In genomic region chr18:7090771-7091170, GRCh38 we compare ENCODE assay signal across 31 cellular contexts.
DNase-seq lines count a peak whose midpoint lies in the region; TF ChIP-seq lines count a peak whose summit lies in the region.
"Had no signal": no experiment of that assay in that cellular context is flagged by ENCODE, and none has a peak within 500 bp of the region (broad histone marks: within the 10 kb centered on the region; RNA-seq: fewer than 3 reads in every experiment).

No MANE protein-coding gene starts in this region.

- H3K36me3 ChIP-seq in adipocyte (ENCODE audit: control insufficient read depth, insufficient read depth, low read length, severe bottlenecking), result no peaks in the 10 kb centered on the region
- H3K36me3 ChIP-seq: lower lobe of right lung, upper lobe of left lung had no signal

- no peak overlapping the region for H3K9ac ChIP-seq in adipocyte (ENCODE audit: low read length)
- H3K9ac ChIP-seq: KMS-11 had no signal

- H3K27me3 Mint-ChIP-seq in nephron (ENCODE audit: low read depth) (peaks cover 5% of the 10 kb centered on the region), nephron progenitor cell (ENCODE audit: low read depth, poor library complexity) (no peaks in the 10 kb centered on the region)
- H3K27me3 Mint-ChIP-seq: activated naive CD8-positive, alpha-beta T cell treated with anti-CD3 and anti-CD28 coated beads, Interleukin-2, amount 10 ng/mL, durations not matched to agents 7 days and 5 days had no signal

- no peaks in the 10 kb centered on the region for H3K4me1 ChIP-seq in adipocyte (ENCODE audit: control insufficient read depth, insufficient read depth, low read length)
- H3K4me1 ChIP-seq: A549, body of pancreas, lower lobe of right lung, upper lobe of left lung had no signal

- H3K4me3 Mint-ChIP-seq in nephron (no peak overlapping the region), nephron progenitor cell (no peak overlapping the region)
- H3K4me3 Mint-ChIP-seq: activated naive CD8-positive, alpha-beta T cell treated with anti-CD3 and anti-CD28 coated beads, Interleukin-2, amount 10 ng/mL, durations not matched to agents 7 days and 5 days; activated T-cell treated with anti-CD3 and anti-CD28 coated beads, Interleukin-2, amount 50 U/mL, for 4 hours; CD4-positive, alpha-beta T cell; HFFc6; naive thymus-derived CD8-positive, alpha-beta T cell; stimulated activated effector memory CD8-positive, alpha-beta T cell treated with anti-CD3 and anti-CD28 coated beads, Interleukin-12 subunit alpha, Interleukin-12 subunit beta, amount 100 ng/mL, for 72 hours; T-helper 1 cell treated with Interleukin-12 subunit alpha and Interleukin-12 subunit beta and Interleukin-4 antibody, amounts not matched to agents 30 μg/mL and 1 μg/mL, for 36 hours had no signal

- no peaks in the 10 kb centered on the region for H3K9me3 ChIP-seq in adipocyte (ENCODE audit: control insufficient read depth, low read length)
- H3K9me3 ChIP-seq: A549, body of pancreas, lower lobe of right lung, upper lobe of left lung had no signal

- H3K4me1 Mint-ChIP-seq in nephron, result peaks cover 38% of the 10 kb centered on the region
- peaks cover 46% of the 10 kb centered on the region for H3K4me1 Mint-ChIP-seq in nephron progenitor cell
- H3K4me1 Mint-ChIP-seq: activated naive CD8-positive, alpha-beta T cell treated with anti-CD3 and anti-CD28 coated beads, Interleukin-2, amount 10 ng/mL, durations not matched to agents 7 days and 5 days; naive thymus-derived CD8-positive, alpha-beta T cell; stimulated activated effector memory CD8-positive, alpha-beta T cell treated with anti-CD3 and anti-CD28 coated beads, Interleukin-12 subunit alpha, Interleukin-12 subunit beta, amount 100 ng/mL, for 72 hours had no signal

- H3K27ac Mint-ChIP-seq in nephron (peak overlapping the region; percentile 72 to 93 (median 73)), nephron progenitor cell (no peak overlapping the region)
- H3K27ac Mint-ChIP-seq: activated naive CD8-positive, alpha-beta T cell treated with anti-CD3 and anti-CD28 coated beads, Interleukin-2, amount 10 ng/mL, durations not matched to agents 7 days and 5 days; CD4-positive, alpha-beta T cell; HFFc6; naive thymus-derived CD8-positive, alpha-beta T cell; stimulated activated effector memory CD8-positive, alpha-beta T cell treated with anti-CD3 and anti-CD28 coated beads, Interleukin-12 subunit alpha, Interleukin-12 subunit beta, amount 100 ng/mL, for 72 hours; T-helper 1 cell treated with Interleukin-12 subunit alpha and Interleukin-12 subunit beta and Interleukin-4 antibody, amounts not matched to agents 30 μg/mL and 1 μg/mL, for 36 hours had no signal

- DNase-seq in AG10803 (ENCODE audit: low read depth), result peak; percentile 3
- DNase-seq in adipocyte (ENCODE audit: low read depth), result peak; percentile 36
- peak; percentile 50 for DNase-seq in epidermal melanocyte (ENCODE audit: insufficient read length, low spot score)
- no peak for DNase-seq in stimulated activated CD8-positive, alpha-beta memory T cell treated with anti-CD3 and anti-CD28 coated beads, Interleukin-4, amount 100 ng/mL, for 48 hours
- no peak for DNase-seq in nephron progenitor cell
- no peak for DNase-seq in HK-2 (ENCODE audit: unreplicated experiment)
- no peak for DNase-seq in SKM-1 (lab: John Stamatoyannopoulos, UW; ENCODE audit: unreplicated experiment)
- DNase-seq: activated gamma-delta T cell; activated naive CD8-positive, alpha-beta T cell treated with anti-CD3 and anti-CD28 coated beads, Interleukin-2, amount 10 ng/mL, durations not matched to agents 7 days and 5 days; activated T-cell treated with anti-CD3 and anti-CD28 coated beads, Interleukin-2, amount 50 U/mL, for 4 hours; body of pancreas; CD4-positive, alpha-beta T cell; DMS 273 treated with DMSO at 0.1 percent for 48 hours; EL; glutamatergic neuron; HFFc6; kidney glomerular epithelial cell; lower lobe of right lung; naive thymus-derived CD8-positive, alpha-beta T cell; NCI-H2081 treated with DMSO at 0.1 percent for 48 hours; NCI-H2227 treated with DMSO at 0.1 percent for 48 hours; NCI-H526; NK-92 treated with Interleukin-12 subunit alpha and Interleukin-12 subunit beta, amount 100 ng/mL, for 24 hours; stimulated activated CD4-positive, alpha-beta T cell treated with anti-CD3 and anti-CD28 coated beads, Interleukin-15, amount 100 ng/mL, for 24 hours; stimulated activated CD4-positive, alpha-beta T cell treated with anti-CD3 and anti-CD28 coated beads, Interleukin-4, amount 100 ng/mL, for 4 hours; upper lobe of left lung had no signal

- TF ChIP-seq CTCF in AG10803 (conservative IDR thresholded peaks at IDR 0.05; ENCODE audit: low read length) (no peak), nephron (IDR thresholded peaks at IDR 0.05; ENCODE audit: unreplicated experiment in 3 of 3) (no peak), nephron progenitor cell (IDR thresholded peaks at IDR 0.05) (no peak)

- peaks cover 8% of the 10 kb centered on the region for H3K27me3 ChIP-seq in adipocyte (replicated peaks; ENCODE audit: control insufficient read depth, insufficient read depth, low read length)
- H3K27me3 ChIP-seq: body of pancreas, upper lobe of left lung had no signal

- H3K36me3 Mint-ChIP-seq in nephron (ENCODE audit: low read depth) (no peaks in the 10 kb centered on the region), nephron progenitor cell (ENCODE audit: low read depth) (peaks cover 5% of the 10 kb centered on the region)
- H3K36me3 Mint-ChIP-seq: activated naive CD8-positive, alpha-beta T cell treated with anti-CD3 and anti-CD28 coated beads, Interleukin-2, amount 10 ng/mL, durations not matched to agents 7 days and 5 days; naive thymus-derived CD8-positive, alpha-beta T cell; stimulated activated effector memory CD8-positive, alpha-beta T cell treated with anti-CD3 and anti-CD28 coated beads, Interleukin-12 subunit alpha, Interleukin-12 subunit beta, amount 100 ng/mL, for 72 hours had no signal

- H3K9me3 Mint-ChIP-seq in nephron (no peaks in the 10 kb centered on the region), nephron progenitor cell (no peaks in the 10 kb centered on the region)
- H3K9me3 Mint-ChIP-seq: activated naive CD8-positive, alpha-beta T cell treated with anti-CD3 and anti-CD28 coated beads, Interleukin-2, amount 10 ng/mL, durations not matched to agents 7 days and 5 days; CD4-positive, alpha-beta T cell; T-helper 1 cell treated with Interleukin-12 subunit alpha and Interleukin-12 subunit beta and Interleukin-4 antibody, amounts not matched to agents 30 μg/mL and 1 μg/mL, for 36 hours had no signal

- H3K4me3 ChIP-seq in AG10803 (ENCODE audit: low read length) (no peak overlapping the region), adipocyte (ENCODE audit: low read length) (no peak overlapping the region)
- H3K4me3 ChIP-seq: A549, body of pancreas, lower lobe of right lung, upper lobe of left lung had no signal

Comparison
In these comparisons a context has a peak if more than half of its experiments do, and no peak if none do; other contexts are left out.
1. DNase-seq: peak in AG10803 (single experiment), adipocyte (single experiment) and epidermal melanocyte (single experiment); none in stimulated activated CD8-positive, alpha-beta memory T cell treated with anti-CD3 and anti-CD28 coated beads, Interleukin-4, amount 100 ng/mL, for 48 hours (single experiment), nephron progenitor cell (single experiment), HK-2 (single experiment) and SKM-1 (single experiment).